ENCODE assay signal across 13 cellular contexts in genomic region chr9:37936965-37937364, GRCh38. TPM values are rescaled to one million over a fixed set of nuclear protein-coding genes. Genes with fewer than 3 reads are reported as not detected.
A peak's percentile ranks its signal among the peaks of the same experiment; 100 is the strongest.
DNase-seq lines count a peak whose midpoint lies in the region; ATAC-seq and TF ChIP-seq lines count a peak whose summit lies in the region.
"Had no signal": no experiment of that assay in that cellular context is flagged by ENCODE, and none has a peak within 500 bp of the region (broad histone marks: within the 10 kb centered on the region; RNA-seq: fewer than 3 reads in every experiment).

No MANE protein-coding gene starts in this region.

- no peaks in the 10 kb centered on the region for H3K27me3 ChIP-seq in Panc1 (ENCODE audit: control insufficient read depth, insufficient read depth, low read length)
- H3K27me3 ChIP-seq in left lung = no peaks in the 10 kb centered on the region
- H3K27me3 ChIP-seq in prostate gland (replicated peaks; ENCODE audit: insufficient read depth) = no peaks in the 10 kb centered on the region
- H3K27me3 ChIP-seq: suprapubic skin had no signal

- H3K4me3 ChIP-seq in Panc1 (ENCODE audit: low read depth in 2 of 2, low read length in 2 of 2) (no peak overlapping the region), epithelial cell of esophagus (ENCODE audit: low read length) (no peak overlapping the region), left lung (no peak overlapping the region), prostate gland (no peak overlapping the region)
- H3K4me3 ChIP-seq: suprapubic skin had no signal

- H3K36me3 ChIP-seq in Panc1 (ENCODE audit: control insufficient read depth, insufficient read depth, low read length) (peaks cover 2% of the 10 kb centered on the region), left lung (peaks cover 0 to 9% of the 10 kb centered on the region in 2 donors), prostate gland (no peaks in the 10 kb centered on the region)
- H3K36me3 ChIP-seq: suprapubic skin had no signal

- no peaks in the 10 kb centered on the region for H3K36me3 Mint-ChIP-seq in activated naive CD8-positive, alpha-beta T cell treated with anti-CD3 and anti-CD28 coated beads, Interleukin-2, amount 50 U/mL, for 24 hours (ENCODE audit: low read depth)
- H3K36me3 Mint-ChIP-seq: CD8-positive, alpha-beta T cell; naive thymus-derived CD8-positive, alpha-beta T cell had no signal

- ATAC-seq in Panc1 (no peak), left lung (peak; percentile 66)
- no peak for ATAC-seq in activated naive CD8-positive, alpha-beta T cell treated with anti-CD3 and anti-CD28 coated beads, Interleukin-2, amount 50 U/mL, for 24 hours
- ATAC-seq: CD8-positive, alpha-beta T cell; naive thymus-derived CD8-positive, alpha-beta T cell had no signal

- H3K9me3 Mint-ChIP-seq in activated naive CD8-positive, alpha-beta T cell treated with anti-CD3 and anti-CD28 coated beads, Interleukin-2, amount 50 U/mL, for 24 hours = no peaks in the 10 kb centered on the region
- H3K9me3 Mint-ChIP-seq: activated CD4-positive, alpha-beta T cell treated with anti-CD3 and anti-CD28 coated beads, Interleukin-2, amount 10 ng/mL, durations not matched to agents 24 days and 14 days; CD8-positive, alpha-beta T cell; naive thymus-derived CD8-positive, alpha-beta T cell had no signal

- POLR2A ChIA-PET in Panc1 (lab: Charles Lee) = no interaction called here

- DNase-seq in AG20443 (ENCODE audit: low spot score) = peak; percentile 85
- DNase-seq in Panc1 (ENCODE audit: low read depth, low spot score) = no peak
- DNase-seq in epithelial cell of esophagus (ENCODE audit: low read depth) = peak; percentile 83
- peak in 1 of 2 donors; percentile 13 for DNase-seq in left lung
- DNase-seq in GM19240 (ENCODE audit: insufficient read length, low spot score) = no peak
- DNase-seq in prostate gland (ENCODE audit: low spot score) = no peak
- DNase-seq in KBM-7 = no peak
- DNase-seq in activated naive CD8-positive, alpha-beta T cell treated with anti-CD3 and anti-CD28 coated beads, Interleukin-2, amount 50 U/mL, for 24 hours = no peak
- DNase-seq: activated CD4-positive, alpha-beta T cell treated with anti-CD3 and anti-CD28 coated beads, Interleukin-2, amount 10 ng/mL, durations not matched to agents 24 days and 14 days; CD8-positive, alpha-beta T cell; naive thymus-derived CD8-positive, alpha-beta T cell; stimulated activated CD4-positive, alpha-beta T cell treated with anti-CD3 and anti-CD28 coated beads, Interleukin-4, amount 100 ng/mL, for 1 hour had no signal

- CTCF ChIA-PET in Panc1 (lab: Charles Lee) = no interaction called here

- H3K4me1 Mint-ChIP-seq in activated naive CD8-positive, alpha-beta T cell treated with anti-CD3 and anti-CD28 coated beads, Interleukin-2, amount 50 U/mL, for 24 hours = no peaks in the 10 kb centered on the region
- H3K4me1 Mint-ChIP-seq: activated CD4-positive, alpha-beta T cell treated with anti-CD3 and anti-CD28 coated beads, Interleukin-2, amount 10 ng/mL, durations not matched to agents 24 days and 14 days; naive thymus-derived CD8-positive, alpha-beta T cell had no signal

- no TSS peak for BruUV-seq in Panc1 (replicated peaks; lab: Mats Ljungman, UMichigan)

- no peak overlapping the region for H3K4me3 Mint-ChIP-seq in activated naive CD8-positive, alpha-beta T cell treated with anti-CD3 and anti-CD28 coated beads, Interleukin-2, amount 50 U/mL, for 24 hours
- H3K4me3 Mint-ChIP-seq: activated CD4-positive, alpha-beta T cell treated with anti-CD3 and anti-CD28 coated beads, Interleukin-2, amount 10 ng/mL, durations not matched to agents 24 days and 14 days; CD8-positive, alpha-beta T cell; naive thymus-derived CD8-positive, alpha-beta T cell had no signal

- intact Hi-C loops in Panc1 (cut with micrococcal nuclease; ENCODE audit: unreplicated experiment) = loop anchor here (10.0 kb wide), 1 partner anchor 128 kb away; the partner anchor contains the start of gene SHB
- intact Hi-C loops in left lung (cut with DNase I) = loop anchor here in 1 of 2 donors (10.0 kb wide), 1 partner anchor 78 kb away; no protein-coding TSS in a partner anchor
- intact Hi-C loops in prostate gland (cut with DNase I) = no loop called here

- no peak for TF ChIP-seq POLR2A in prostate gland (IDR thresholded peaks at IDR 0.05)

- 52% methylated on average over 4 of the region's 4 CpGs for WGBS in prostate gland

- H3K27ac ChIP-seq in Panc1 (ENCODE audit: low read length) (peak overlapping the region; percentile 25), left lung (peak overlapping the region in 1 of 2 donors; percentile 1), prostate gland (no peak overlapping the region)
- H3K27ac ChIP-seq: suprapubic skin had no signal

- in situ Hi-C loops in Panc1 (cut with HindIII; ENCODE audit: low pct_unique_long_range_greater_than_20kb, low sequenced_read_pairs) (no loop called here), KBM-7 (cut with MboI; ENCODE audit: low pct_unique_long_range_greater_than_20kb, low sequenced_read_pairs) (no loop called here)

- H3K4me1 ChIP-seq in Panc1 (ENCODE audit: control insufficient read depth, insufficient read depth, low read length) (peaks cover 47% of the 10 kb centered on the region), left lung (peaks cover 4 to 6% of the 10 kb centered on the region in 2 donors), prostate gland (replicated peaks) (peaks cover 19% of the 10 kb centered on the region)

- H3K9me3 ChIP-seq in Panc1 (ENCODE audit: control insufficient read depth, insufficient read depth, low read depth, low read length) (no peaks in the 10 kb centered on the region), left lung (no peaks in the 10 kb centered on the region), prostate gland (no peaks in the 10 kb centered on the region)
- H3K9me3 ChIP-seq: suprapubic skin had no signal

- H3K27ac Mint-ChIP-seq in activated naive CD8-positive, alpha-beta T cell treated with anti-CD3 and anti-CD28 coated beads, Interleukin-2, amount 50 U/mL, for 24 hours = no peak overlapping the region
- H3K27ac Mint-ChIP-seq: activated CD4-positive, alpha-beta T cell treated with anti-CD3 and anti-CD28 coated beads, Interleukin-2, amount 10 ng/mL, durations not matched to agents 24 days and 14 days; CD8-positive, alpha-beta T cell had no signal

- TF ChIP-seq CTCF in Panc1 (IDR thresholded peaks at IDR 0.05) (no peak), epithelial cell of esophagus (IDR thresholded peaks at IDR 0.05; ENCODE audit: insufficient read depth, low read depth, low read length, missing control alignments) (no peak), left lung (IDR thresholded peaks at IDR 0.05) (no peak), prostate gland (IDR thresholded peaks at IDR 0.05) (no peak)

- no peaks in the 10 kb centered on the region for H3K27me3 Mint-ChIP-seq in activated naive CD8-positive, alpha-beta T cell treated with anti-CD3 and anti-CD28 coated beads, Interleukin-2, amount 50 U/mL, for 24 hours
- H3K27me3 Mint-ChIP-seq: activated CD4-positive, alpha-beta T cell treated with anti-CD3 and anti-CD28 coated beads, Interleukin-2, amount 10 ng/mL, durations not matched to agents 24 days and 14 days; naive thymus-derived CD8-positive, alpha-beta T cell had no signal

RNA-seq across cellular contexts. Expression of gene SLC25A51, which starts 33.0 kb away (rescaled TPM):
- 23.4 TPM for total RNA-seq in Panc1 (2021; ENCODE audit: unreplicated experiment)
- polyA plus RNA-seq in Panc1 (2012; ENCODE audit: insufficient read length) = 5.9 TPM
- 10 to 100 TPM; 30.8 to 39.9 TPM for total RNA-seq in left lung
- 10 to 100 TPM; 20.2 to 21.6 TPM for total RNA-seq in prostate gland

Comparison
In these comparisons a context has a peak if more than half of its experiments do, and no peak if none do; other contexts are left out.
1. DNase-seq: peak in AG20443 (single experiment) and epithelial cell of esophagus (single experiment); none in Panc1 (single experiment), GM19240 (single experiment), prostate gland (single experiment), KBM-7 (single experiment) and activated naive CD8-positive, alpha-beta T cell treated with anti-CD3 and anti-CD28 coated beads, Interleukin-2, amount 50 U/mL, for 24 hours (single experiment).